Comparison of ENCODE assay signal across 1 cellular context in genomic region chr13:78160793-78161192, GRCh38.
TF ChIP-seq lines count a peak whose summit lies in the region.

No MANE protein-coding gene starts in this region.

TF ChIP-seq in SK-N-SH, 30 proteins besides CTCF, POLR2A, EP300 and RAD21 (continued from another document):
- no peak for TF ChIP-seq REST (IDR thresholded peaks at IDR 0.05; ENCODE audit: low read depth, low read length)
- no peak for TF ChIP-seq SMC3 (IDR thresholded peaks at IDR 0.05; ENCODE audit: low read depth, low read length)
- TF ChIP-seq MXI1 (IDR thresholded peaks at IDR 0.05; ENCODE audit: low read depth, low read length), result no peak
- no peak for TF ChIP-seq SIN3A (IDR thresholded peaks at IDR 0.05; ENCODE audit: borderline replicate concordance, low read depth, low read length)
- TF ChIP-seq FOSL2 (IDR thresholded peaks at IDR 0.05; ENCODE audit: borderline replicate concordance, low read depth), result peak; percentile 18; the same call in 1 of the 2 replicates
- no peak for TF ChIP-seq USF1 (IDR thresholded peaks at IDR 0.05; ENCODE audit: borderline replicate concordance, low read depth)
- TF ChIP-seq MEF2A (IDR thresholded peaks at IDR 0.05; ENCODE audit: borderline replicate concordance, low read depth), result peak; percentile 88
- TF ChIP-seq YY1 (IDR thresholded peaks at IDR 0.05; ENCODE audit: low read depth), result no peak
- TF ChIP-seq ELF1 (IDR thresholded peaks at IDR 0.05), result no peak
- no peak for TF ChIP-seq FOXM1 (IDR thresholded peaks at IDR 0.05; ENCODE audit: low read depth)
- TF ChIP-seq EZH2phosphoT487 (IDR thresholded peaks at IDR 0.05; ENCODE audit: borderline replicate concordance, low read depth), result no peak
- TF ChIP-seq TCF12 (IDR thresholded peaks at IDR 0.05), result peak; percentile 36; the same call in 1 of the 2 replicates
- TF ChIP-seq JUND (IDR thresholded peaks at IDR 0.05), result peak; percentile 15; the same call in 1 of the 2 replicates
- no peak for TF ChIP-seq NFIC (IDR thresholded peaks at IDR 0.05; ENCODE audit: borderline replicate concordance)
- no peak for TF ChIP-seq GATA2 (CRISPR knock-in tag; IDR thresholded peaks at IDR 0.05)
- TF ChIP-seq TAF1 (IDR thresholded peaks at IDR 0.05; ENCODE audit: borderline replicate concordance, low read depth, low read length), result no peak
